In the genomic region with DNA sequence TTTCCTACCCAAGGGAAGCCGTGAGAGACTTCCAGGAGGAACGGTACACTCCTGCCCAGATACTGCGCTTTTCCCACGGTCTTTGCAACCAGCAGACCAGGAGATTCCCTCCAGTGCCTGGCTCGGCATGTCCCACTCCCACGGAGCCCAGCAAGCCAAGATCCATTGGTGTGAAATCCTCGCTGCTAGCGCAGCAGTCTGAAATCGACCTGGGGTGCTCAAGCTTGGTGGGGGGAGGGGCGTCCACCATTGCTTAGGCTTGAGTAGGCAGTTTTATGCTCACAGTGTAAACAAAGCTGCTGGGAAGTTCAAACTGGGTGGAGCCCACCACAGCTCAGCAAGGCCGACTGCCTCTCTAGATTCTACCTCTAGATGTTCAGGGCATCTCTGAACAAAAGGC, we compare ENCODE assay signal across 1 cellular context.
TF ChIP-seq lines count a peak whose summit lies in the region.

No MANE protein-coding gene starts in this region.

TF ChIP-seq in K562, 482 proteins besides CTCF, POLR2A, EP300 and RAD21 (continued from another document):
- peak in 1 of 3 experiments; percentile 47 for TF ChIP-seq YY1 (IDR thresholded peaks at IDR 0.05; ENCODE audit: borderline replicate concordance in 1 of 3, control insufficient read depth in 1 of 3, extremely low read depth in 1 of 3, insufficient read depth in 3 of 3, insufficient read length in 1 of 3, insufficient replicate concordance in 2 of 3, low read depth in 1 of 3, low read length in 2 of 3)
- TF ChIP-seq ARID1B (IDR thresholded peaks at IDR 0.05), result 0 out of 2 replicates have a peak, but pooled peaks have one; percentile 24
